Comparison of ENCODE assay signal across 22 cellular contexts in genomic region chr7:31133497-31133896, GRCh38.
DNase-seq lines count a peak whose midpoint lies in the region; ATAC-seq and FAIRE-seq lines count a peak whose summit lies in the region.
"Had no signal": no experiment of that assay in that cellular context is flagged by ENCODE, and none has a peak within 500 bp of the region (broad histone marks: within the 10 kb centered on the region; RNA-seq: fewer than 3 reads in every experiment).

No MANE protein-coding gene starts in this region.

- H2BK5ac ChIP-seq in mesendoderm (ENCODE audit: low read length), result no peak overlapping the region

- H3K18ac ChIP-seq in mesendoderm (ENCODE audit: low read length), result no peak overlapping the region

- H4K8ac ChIP-seq in mesendoderm (ENCODE audit: low read depth, low read length), result no peak overlapping the region

- no peak overlapping the region for H2BK120ac ChIP-seq in mesendoderm (ENCODE audit: low read depth, low read length)

- intact Hi-C loops in Right ventricle myocardium inferior (cut with DNase I) (loop anchor here (10.0 kb wide), 2 partner anchors 351 to 601 kb away; no protein-coding TSS in a partner anchor), cardiac septum (cut with DNase I) (loop anchor here (5.0 kb wide), 1 partner anchor 604 kb away; no protein-coding TSS in a partner anchor)

- no CpG with 5 or more reads among the region's 3 CpGs for WGBS in mesendoderm (ENCODE audit: extremely low coverage, insufficient coverage, low lambda C conversion rate)

- no peak overlapping the region for H3K4ac ChIP-seq in mesendoderm (ENCODE audit: low read depth, low read length)

- FAIRE-seq in RCC 7860 (lab: Jason Lieb, UNC), result no peak
- FAIRE-seq: GM19239 had no signal

- H4K5ac ChIP-seq in mesendoderm (ENCODE audit: low read length), result no peak overlapping the region

- DNase-seq in Right ventricle myocardium inferior (ENCODE audit: missing footprints) (no peak), cardiac septum (ENCODE audit: low spot score) (no peak), NCI-H446 (lab: John Stamatoyannopoulos, UW) (peak; percentile 60 to 89), cerebellar cortex (ENCODE audit: low spot score) (peak; percentile 12), mesendoderm (peak; percentile 52), RCC 7860 (ENCODE audit: low spot score) (no peak), NCI-H2029 (lab: John Stamatoyannopoulos, UW) (no peak)
- DNase-seq: C1 segment of cervical spinal cord; CD4-positive, alpha-beta memory T cell; COR-L47; DND-41; MG63; NCI-H2081 treated with DMSO at 0.1 percent for 48 hours; NCI-H2171; NCI-H226; NCI-H526 treated with DMSO at 0.1 percent for 48 hours; NK-92 treated with Interleukin-12 subunit alpha and Interleukin-12 subunit beta, amount 100 ng/mL, for 24 hours; RPMI8226; SHP77 treated with DMSO at 0.1 percent for 48 hours; T-helper 17 cell had no signal

- H3K36me3 ChIP-seq in mesendoderm (ENCODE audit: control insufficient read depth, insufficient read depth, low read length), result no peaks in the 10 kb centered on the region
- H3K36me3 ChIP-seq: MG63 had no signal

- no peak overlapping the region for H2BK15ac ChIP-seq in mesendoderm (replicated peaks; ENCODE audit: low read depth)

- no peak overlapping the region for H2AK5ac ChIP-seq in mesendoderm (ENCODE audit: low read length)

- no peaks in the 10 kb centered on the region for H3K79me2 ChIP-seq in mesendoderm (ENCODE audit: control insufficient read depth, insufficient read depth, low read length)

- no peak overlapping the region for H3K9ac ChIP-seq in mesendoderm (ENCODE audit: low read length)

- H3K79me1 ChIP-seq in mesendoderm (ENCODE audit: low read length), result no peaks in the 10 kb centered on the region

- peak overlapping the region; percentile 37 for H3K27ac ChIP-seq in mesendoderm (ENCODE audit: low read depth, low read length)
- H3K27ac ChIP-seq: PC-9 had no signal

- H3K56ac ChIP-seq in mesendoderm (ENCODE audit: low read length), result no peak overlapping the region

- no peak overlapping the region for H3K4me3 ChIP-seq in mesendoderm (ENCODE audit: low read length)
- H3K4me3 ChIP-seq: MG63, PC-9 had no signal

- H3K23ac ChIP-seq in mesendoderm (ENCODE audit: low read length), result no peak overlapping the region

- peak; percentile 24 for ATAC-seq in Right ventricle myocardium inferior
- ATAC-seq: T-helper 17 cell had no signal

- no peaks in the 10 kb centered on the region for H3K4me1 ChIP-seq in mesendoderm (ENCODE audit: control insufficient read depth, low read depth, low read length)

- H3K4me2 ChIP-seq in mesendoderm (ENCODE audit: low read length), result no peak overlapping the region
- H3K4me2 ChIP-seq: PC-9 had no signal

- no peaks in the 10 kb centered on the region for H3K27me3 ChIP-seq in mesendoderm (ENCODE audit: insufficient read depth, low read length, poor library complexity)

Comparison
In these comparisons a context has a peak if more than half of its experiments do, and no peak if none do; other contexts are left out.
1. DNase-seq: peak in NCI-H446 (2 of 2), cerebellar cortex (single experiment) and mesendoderm (single experiment); none in Right ventricle myocardium inferior (single experiment), cardiac septum (single experiment), RCC 7860 (single experiment) and NCI-H2029 (single experiment).